26 cellular contexts compared by ENCODE assay signal in the genomic region with DNA sequence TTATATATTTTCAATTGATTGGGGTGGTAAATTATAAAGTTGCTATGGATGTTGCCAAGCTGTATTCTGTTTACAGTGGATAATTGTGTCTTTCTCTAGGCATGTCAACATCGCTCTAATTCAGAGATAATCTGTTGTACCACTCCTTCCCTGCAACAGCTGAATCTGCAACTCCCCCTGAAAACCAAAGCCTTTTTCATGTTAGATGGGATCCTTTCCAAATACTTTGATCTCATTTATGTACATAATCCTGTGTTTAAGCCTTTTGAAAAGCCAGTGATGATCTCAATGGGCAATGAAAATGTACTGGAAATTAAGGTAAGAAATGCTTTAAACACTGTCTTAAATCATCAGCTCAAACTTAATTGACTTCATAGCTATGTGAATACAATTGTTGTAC.
"Had no signal": no experiment of that assay in that cellular context is flagged by ENCODE, and none has a peak within 500 bp of the region (broad histone marks: within the 10 kb centered on the region; RNA-seq: fewer than 3 reads in every experiment).

No MANE protein-coding gene starts in this region.

- H3K4me1 ChIP-seq: breast epithelium, colonic mucosa, left lung, neural progenitor cell, sigmoid colon, upper lobe of left lung had no signal

- H3K9me3 ChIP-seq: breast epithelium, colonic mucosa, left lung, sigmoid colon, thoracic aorta, upper lobe of left lung had no signal

- H3K4me3 ChIP-seq: breast epithelium, colonic mucosa, dorsolateral prefrontal cortex, left lung, lung, neural progenitor cell, sigmoid colon, smooth muscle cell, thoracic aorta, upper lobe of left lung had no signal

- DNase-seq: activated CD4-positive, alpha-beta memory T cell treated with anti-CD3 and anti-CD28 coated beads for 36 hours; activated CD4-positive, alpha-beta T cell treated with anti-CD3 and anti-CD28 coated beads for 48 hours; activated CD4-positive, CD25-positive, alpha-beta regulatory T cell; activated effector memory CD4-positive, alpha-beta T cell treated with Interleukin-2 at 50 U/mL for 16 hours; activated naive CD4-positive, alpha-beta T cell treated with anti-CD3 and anti-CD28 coated beads for 36 hours; activated naive CD8-positive, alpha-beta T cell treated with anti-CD3 and anti-CD28 coated beads, Interleukin-2, amount 10 ng/mL, durations not matched to agents 7 days and 5 days; activated T-cell treated with anti-CD3 and anti-CD28 coated beads, Interleukin-2, amount 50 U/mL, for 48 hours; amniotic stem cell; colonic mucosa; dorsolateral prefrontal cortex; effector memory CD8-positive, alpha-beta T cell; foreskin melanocyte; left lung; naive thymus-derived CD4-positive, alpha-beta T cell; posterior cingulate gyrus; sigmoid colon; stimulated activated CD4-positive, alpha-beta T cell treated with anti-CD3 and anti-CD28 coated beads, Interleukin-15, amount 100 ng/mL, for 24 hours; stimulated activated CD4-positive, alpha-beta T cell treated with anti-CD3 and anti-CD28 coated beads, Interleukin-2, amount 100 ng/mL, for 48 hours; stimulated activated naive CD4-positive, alpha-beta T cell; T1000; upper lobe of left lung had no signal

- H3K27ac ChIP-seq: breast epithelium, colonic mucosa, left lung, neural progenitor cell, sigmoid colon, thoracic aorta, upper lobe of left lung had no signal

- H3K27me3 ChIP-seq: breast epithelium, colonic mucosa, dorsolateral prefrontal cortex, left lung, neural progenitor cell, sigmoid colon, upper lobe of left lung had no signal

- H3K36me3 ChIP-seq: breast epithelium, colonic mucosa, neural progenitor cell, sigmoid colon, thoracic aorta, upper lobe of left lung had no signal
